ENCODE assay signal across 23 cellular contexts in genomic region chr7:90760892-90761291, GRCh38.
"Had no signal": no experiment of that assay in that cellular context is flagged by ENCODE, and none has a peak within 500 bp of the region (broad histone marks: within the 10 kb centered on the region; RNA-seq: fewer than 3 reads in every experiment).

No MANE protein-coding gene starts in this region.

- H3K36me3 ChIP-seq: adrenal gland, colonic mucosa, heart left ventricle, lower lobe of right lung, pancreas, tibial artery had no signal

- H3K9me3 Mint-ChIP-seq: activated B cell treated with CpG ODN at 0.5 μM for 24 hours; activated naive CD4-positive, alpha-beta T cell treated with anti-CD3 and anti-CD28 coated beads, Interleukin-2, amount 50 U/mL, for 72 hours; activated T-cell treated with anti-CD3 and anti-CD28 coated beads, Interleukin-2, amount 50 U/mL, for 24 hours; endodermal cell; stimulated activated naive CD8-positive, alpha-beta T cell treated with anti-CD3 and anti-CD28 coated beads, Interleukin-15, amount 100 ng/mL, for 72 hours had no signal

- DNase-seq: activated B cell treated with CpG ODN at 0.5 μM for 24 hours; activated CD4-positive, alpha-beta T cell treated with anti-CD3 and anti-CD28 coated beads for 36 hours; activated CD4-positive, alpha-beta T cell treated with anti-CD3 and anti-CD28 coated beads, Interleukin-2, amount 50 U/mL, for 4 hours; activated CD8-positive, alpha-beta memory T cell treated with anti-CD3 and anti-CD28 coated beads for 24 hours; activated CD8-positive, alpha-beta memory T cell treated with anti-CD3 and anti-CD28 coated beads, Interleukin-2, amount 50 U/mL, for 4 hours; activated T-cell treated with anti-CD3 and anti-CD28 coated beads, Interleukin-2, amount 50 U/mL, for 24 hours; adrenal gland; colonic mucosa; dorsolateral prefrontal cortex; endodermal cell; heart left ventricle; lower lobe of right lung; naive thymus-derived CD4-positive, alpha-beta T cell; pancreas; right cardiac atrium; stimulated activated CD4-positive, alpha-beta T cell treated with anti-CD3 and anti-CD28 coated beads, Interleukin-12 subunit alpha, Interleukin-12 subunit beta, amount 100 ng/mL, for 4 hours; stimulated activated naive CD8-positive, alpha-beta T cell treated with anti-CD3 and anti-CD28 coated beads, Interleukin-15, amount 100 ng/mL, for 72 hours; SW 1271; T-helper 17 cell; tibial artery had no signal

- H3K27me3 ChIP-seq: adrenal gland, colonic mucosa, dorsolateral prefrontal cortex, heart left ventricle, pancreas, tibial artery had no signal

- H3K27me3 Mint-ChIP-seq: activated B cell treated with CpG ODN at 0.5 μM for 24 hours; activated CD4-positive, alpha-beta T cell treated with anti-CD3 and anti-CD28 coated beads for 36 hours; activated T-cell treated with anti-CD3 and anti-CD28 coated beads, Interleukin-2, amount 50 U/mL, for 24 hours; activated T-helper 17 cell treated with anti-CD3 and anti-CD28 coated beads, Interleukin-2, amount 50 U/mL, for 72 hours; central memory CD8-positive, alpha-beta T cell; naive thymus-derived CD4-positive, alpha-beta T cell; stimulated activated naive CD8-positive, alpha-beta T cell treated with anti-CD3 and anti-CD28 coated beads, Interleukin-15, amount 100 ng/mL, for 72 hours; T-helper 17 cell had no signal

- H3K4me1 ChIP-seq: adrenal gland, colonic mucosa, lower lobe of right lung had no signal

- H3K36me3 Mint-ChIP-seq: activated naive CD4-positive, alpha-beta T cell treated with anti-CD3 and anti-CD28 coated beads, Interleukin-2, amount 50 U/mL, for 72 hours; naive thymus-derived CD4-positive, alpha-beta T cell had no signal

- H3K27ac Mint-ChIP-seq: activated CD4-positive, alpha-beta T cell treated with anti-CD3 and anti-CD28 coated beads for 36 hours; activated naive CD4-positive, alpha-beta T cell treated with anti-CD3 and anti-CD28 coated beads, Interleukin-2, amount 50 U/mL, for 72 hours; activated T-cell treated with anti-CD3 and anti-CD28 coated beads, Interleukin-2, amount 50 U/mL, for 24 hours; activated T-helper 17 cell treated with anti-CD3 and anti-CD28 coated beads, Interleukin-2, amount 50 U/mL, for 72 hours; endodermal cell; naive thymus-derived CD4-positive, alpha-beta T cell; stimulated activated naive CD8-positive, alpha-beta T cell treated with anti-CD3 and anti-CD28 coated beads, Interleukin-15, amount 100 ng/mL, for 72 hours; T-helper 17 cell had no signal

- H3K4me1 Mint-ChIP-seq: activated CD4-positive, alpha-beta T cell treated with anti-CD3 and anti-CD28 coated beads for 36 hours; activated T-helper 17 cell treated with anti-CD3 and anti-CD28 coated beads, Interleukin-2, amount 50 U/mL, for 72 hours; central memory CD8-positive, alpha-beta T cell; naive thymus-derived CD4-positive, alpha-beta T cell; stimulated activated naive CD8-positive, alpha-beta T cell treated with anti-CD3 and anti-CD28 coated beads, Interleukin-15, amount 100 ng/mL, for 72 hours; T-helper 17 cell had no signal

- H3K9me3 ChIP-seq: adrenal gland, colonic mucosa, heart left ventricle, lower lobe of right lung, pancreas, tibial artery had no signal

- H3K27ac ChIP-seq: adrenal gland, colonic mucosa, dorsolateral prefrontal cortex, heart left ventricle, lower lobe of right lung, pancreas, tibial artery had no signal

- ATAC-seq: activated CD4-positive, alpha-beta T cell treated with anti-CD3 and anti-CD28 coated beads for 36 hours; activated naive CD4-positive, alpha-beta T cell treated with anti-CD3 and anti-CD28 coated beads, Interleukin-2, amount 50 U/mL, for 72 hours; activated T-helper 17 cell treated with anti-CD3 and anti-CD28 coated beads, Interleukin-2, amount 50 U/mL, for 72 hours; heart left ventricle; lower lobe of right lung; naive thymus-derived CD4-positive, alpha-beta T cell; pancreas; right cardiac atrium; stimulated activated naive CD8-positive, alpha-beta T cell treated with anti-CD3 and anti-CD28 coated beads, Interleukin-15, amount 100 ng/mL, for 72 hours; T-helper 17 cell had no signal

- H3K4me3 Mint-ChIP-seq: activated B cell treated with CpG ODN at 0.5 μM for 24 hours; activated CD4-positive, alpha-beta T cell treated with anti-CD3 and anti-CD28 coated beads for 36 hours; activated T-cell treated with anti-CD3 and anti-CD28 coated beads, Interleukin-2, amount 50 U/mL, for 24 hours; activated T-helper 17 cell treated with anti-CD3 and anti-CD28 coated beads, Interleukin-2, amount 50 U/mL, for 72 hours; central memory CD8-positive, alpha-beta T cell; endodermal cell; naive thymus-derived CD4-positive, alpha-beta T cell; stimulated activated naive CD8-positive, alpha-beta T cell treated with anti-CD3 and anti-CD28 coated beads, Interleukin-15, amount 100 ng/mL, for 72 hours; T-helper 17 cell had no signal

- H3K4me3 ChIP-seq: adrenal gland, colonic mucosa, dorsolateral prefrontal cortex, heart left ventricle, lower lobe of right lung, pancreas, tibial artery had no signal
